1 cellular context compared by ENCODE assay signal in genomic region chr21:31893841-31894240, GRCh38.
TF ChIP-seq lines count a peak whose summit lies in the region.

No MANE protein-coding gene starts in this region.

TF ChIP-seq in H1, 55 proteins besides CTCF, POLR2A, EP300 and RAD21 (continued from another document):
- TF ChIP-seq RNF2 (IDR thresholded peaks at IDR 0.05; ENCODE audit: borderline replicate concordance, low read depth, low read length, missing control alignments, poor library complexity, severe bottlenecking) (no peak), RFX5 (IDR thresholded peaks at IDR 0.05; ENCODE audit: borderline replicate concordance, low read depth, low read length) (no peak), HDAC2 (IDR thresholded peaks at IDR 0.05; ENCODE audit: borderline replicate concordance in 1 of 2, low read depth in 2 of 2, low read length in 2 of 2) (no peak), JUND (IDR thresholded peaks at IDR 0.05; ENCODE audit: low read length) (no peak), SP4 (IDR thresholded peaks at IDR 0.05; ENCODE audit: low read length) (no peak), SAP30 (IDR thresholded peaks at IDR 0.05; ENCODE audit: insufficient read depth, insufficient replicate concordance, low read length) (no peak), JUN (IDR thresholded peaks at IDR 0.05; ENCODE audit: low read depth, low read length) (no peak), ATF3 (IDR thresholded peaks at IDR 0.05; ENCODE audit: insufficient read depth, low read depth, low read length) (no peak), POLR2AphosphoS5 (IDR thresholded peaks at IDR 0.05; ENCODE audit: low read depth, low read length) (no peak), NANOG (IDR thresholded peaks at IDR 0.05; ENCODE audit: insufficient read depth, low read depth, low read length, poor library complexity, severe bottlenecking) (no peak), BRCA1 (IDR thresholded peaks at IDR 0.05; ENCODE audit: low read depth, low read length) (no peak)
- TF ChIP-seq, protein P1, sequence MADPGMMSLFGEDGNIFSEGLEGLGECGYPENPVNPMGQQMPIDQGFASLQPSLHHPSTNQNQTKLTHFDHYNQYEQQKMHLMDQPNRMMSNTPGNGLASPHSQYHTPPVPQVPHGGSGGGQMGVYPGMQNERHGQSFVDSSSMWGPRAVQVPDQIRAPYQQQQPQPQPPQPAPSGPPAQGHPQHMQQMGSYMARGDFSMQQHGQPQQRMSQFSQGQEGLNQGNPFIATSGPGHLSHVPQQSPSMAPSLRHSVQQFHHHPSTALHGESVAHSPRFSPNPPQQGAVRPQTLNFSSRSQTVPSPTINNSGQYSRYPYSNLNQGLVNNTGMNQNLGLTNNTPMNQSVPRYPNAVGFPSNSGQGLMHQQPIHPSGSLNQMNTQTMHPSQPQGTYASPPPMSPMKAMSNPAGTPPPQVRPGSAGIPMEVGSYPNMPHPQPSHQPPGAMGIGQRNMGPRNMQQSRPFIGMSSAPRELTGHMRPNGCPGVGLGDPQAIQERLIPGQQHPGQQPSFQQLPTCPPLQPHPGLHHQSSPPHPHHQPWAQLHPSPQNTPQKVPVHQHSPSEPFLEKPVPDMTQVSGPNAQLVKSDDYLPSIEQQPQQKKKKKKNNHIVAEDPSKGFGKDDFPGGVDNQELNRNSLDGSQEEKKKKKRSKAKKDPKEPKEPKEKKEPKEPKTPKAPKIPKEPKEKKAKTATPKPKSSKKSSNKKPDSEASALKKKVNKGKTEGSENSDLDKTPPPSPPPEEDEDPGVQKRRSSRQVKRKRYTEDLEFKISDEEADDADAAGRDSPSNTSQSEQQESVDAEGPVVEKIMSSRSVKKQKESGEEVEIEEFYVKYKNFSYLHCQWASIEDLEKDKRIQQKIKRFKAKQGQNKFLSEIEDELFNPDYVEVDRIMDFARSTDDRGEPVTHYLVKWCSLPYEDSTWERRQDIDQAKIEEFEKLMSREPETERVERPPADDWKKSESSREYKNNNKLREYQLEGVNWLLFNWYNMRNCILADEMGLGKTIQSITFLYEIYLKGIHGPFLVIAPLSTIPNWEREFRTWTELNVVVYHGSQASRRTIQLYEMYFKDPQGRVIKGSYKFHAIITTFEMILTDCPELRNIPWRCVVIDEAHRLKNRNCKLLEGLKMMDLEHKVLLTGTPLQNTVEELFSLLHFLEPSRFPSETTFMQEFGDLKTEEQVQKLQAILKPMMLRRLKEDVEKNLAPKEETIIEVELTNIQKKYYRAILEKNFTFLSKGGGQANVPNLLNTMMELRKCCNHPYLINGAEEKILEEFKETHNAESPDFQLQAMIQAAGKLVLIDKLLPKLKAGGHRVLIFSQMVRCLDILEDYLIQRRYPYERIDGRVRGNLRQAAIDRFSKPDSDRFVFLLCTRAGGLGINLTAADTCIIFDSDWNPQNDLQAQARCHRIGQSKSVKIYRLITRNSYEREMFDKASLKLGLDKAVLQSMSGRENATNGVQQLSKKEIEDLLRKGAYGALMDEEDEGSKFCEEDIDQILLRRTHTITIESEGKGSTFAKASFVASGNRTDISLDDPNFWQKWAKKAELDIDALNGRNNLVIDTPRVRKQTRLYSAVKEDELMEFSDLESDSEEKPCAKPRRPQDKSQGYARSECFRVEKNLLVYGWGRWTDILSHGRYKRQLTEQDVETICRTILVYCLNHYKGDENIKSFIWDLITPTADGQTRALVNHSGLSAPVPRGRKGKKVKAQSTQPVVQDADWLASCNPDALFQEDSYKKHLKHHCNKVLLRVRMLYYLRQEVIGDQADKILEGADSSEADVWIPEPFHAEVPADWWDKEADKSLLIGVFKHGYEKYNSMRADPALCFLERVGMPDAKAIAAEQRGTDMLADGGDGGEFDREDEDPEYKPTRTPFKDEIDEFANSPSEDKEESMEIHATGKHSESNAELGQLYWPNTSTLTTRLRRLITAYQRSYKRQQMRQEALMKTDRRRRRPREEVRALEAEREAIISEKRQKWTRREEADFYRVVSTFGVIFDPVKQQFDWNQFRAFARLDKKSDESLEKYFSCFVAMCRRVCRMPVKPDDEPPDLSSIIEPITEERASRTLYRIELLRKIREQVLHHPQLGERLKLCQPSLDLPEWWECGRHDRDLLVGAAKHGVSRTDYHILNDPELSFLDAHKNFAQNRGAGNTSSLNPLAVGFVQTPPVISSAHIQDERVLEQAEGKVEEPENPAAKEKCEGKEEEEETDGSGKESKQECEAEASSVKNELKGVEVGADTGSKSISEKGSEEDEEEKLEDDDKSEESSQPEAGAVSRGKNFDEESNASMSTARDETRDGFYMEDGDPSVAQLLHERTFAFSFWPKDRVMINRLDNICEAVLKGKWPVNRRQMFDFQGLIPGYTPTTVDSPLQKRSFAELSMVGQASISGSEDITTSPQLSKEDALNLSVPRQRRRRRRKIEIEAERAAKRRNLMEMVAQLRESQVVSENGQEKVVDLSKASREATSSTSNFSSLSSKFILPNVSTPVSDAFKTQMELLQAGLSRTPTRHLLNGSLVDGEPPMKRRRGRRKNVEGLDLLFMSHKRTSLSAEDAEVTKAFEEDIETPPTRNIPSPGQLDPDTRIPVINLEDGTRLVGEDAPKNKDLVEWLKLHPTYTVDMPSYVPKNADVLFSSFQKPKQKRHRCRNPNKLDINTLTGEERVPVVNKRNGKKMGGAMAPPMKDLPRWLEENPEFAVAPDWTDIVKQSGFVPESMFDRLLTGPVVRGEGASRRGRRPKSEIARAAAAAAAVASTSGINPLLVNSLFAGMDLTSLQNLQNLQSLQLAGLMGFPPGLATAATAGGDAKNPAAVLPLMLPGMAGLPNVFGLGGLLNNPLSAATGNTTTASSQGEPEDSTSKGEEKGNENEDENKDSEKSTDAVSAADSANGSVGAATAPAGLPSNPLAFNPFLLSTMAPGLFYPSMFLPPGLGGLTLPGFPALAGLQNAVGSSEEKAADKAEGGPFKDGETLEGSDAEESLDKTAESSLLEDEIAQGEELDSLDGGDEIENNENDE (IDR thresholded peaks at IDR 0.05; ENCODE audit: insufficient replicate concordance, low read length), result no peak
- TF ChIP-seq, protein P2, sequence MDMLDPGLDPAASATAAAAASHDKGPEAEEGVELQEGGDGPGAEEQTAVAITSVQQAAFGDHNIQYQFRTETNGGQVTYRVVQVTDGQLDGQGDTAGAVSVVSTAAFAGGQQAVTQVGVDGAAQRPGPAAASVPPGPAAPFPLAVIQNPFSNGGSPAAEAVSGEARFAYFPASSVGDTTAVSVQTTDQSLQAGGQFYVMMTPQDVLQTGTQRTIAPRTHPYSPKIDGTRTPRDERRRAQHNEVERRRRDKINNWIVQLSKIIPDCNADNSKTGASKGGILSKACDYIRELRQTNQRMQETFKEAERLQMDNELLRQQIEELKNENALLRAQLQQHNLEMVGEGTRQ (IDR thresholded peaks at IDR 0.05; ENCODE audit: low read length), result no peak
